ENCODE assay signal across 9 cellular contexts in genomic region chr2:204625135-204625534, GRCh38.
A peak's percentile ranks its signal among the peaks of the same experiment; 100 is the strongest.
DNase-seq lines count a peak whose midpoint lies in the region; TF ChIP-seq lines count a peak whose summit lies in the region.
"Had no signal": no experiment of that assay in that cellular context is flagged by ENCODE, and none has a peak within 500 bp of the region (broad histone marks: within the 10 kb centered on the region; RNA-seq: fewer than 3 reads in every experiment).

No MANE protein-coding gene starts in this region.

- no peak overlapping the region for H3K9ac ChIP-seq in mesendoderm (ENCODE audit: low read length)

- H3K4me2 ChIP-seq in mesendoderm (ENCODE audit: low read length) = no peak overlapping the region

- no peak overlapping the region for H3K27ac ChIP-seq in mesendoderm (ENCODE audit: low read depth, low read length)

- no peak overlapping the region for H3K4me3 ChIP-seq in mesendoderm (ENCODE audit: low read length)

- peak; percentile 71 for TF ChIP-seq CTCF in chondrocyte (IDR thresholded peaks at IDR 0.05)

- H3K36me3 ChIP-seq in mesendoderm (ENCODE audit: control insufficient read depth, insufficient read depth, low read length) = no peaks in the 10 kb centered on the region

- H3K4me1 ChIP-seq in mesendoderm (ENCODE audit: control insufficient read depth, low read depth, low read length) = no peaks in the 10 kb centered on the region

- TF ChIP-seq EP300 in Ishikawa (IDR thresholded peaks at IDR 0.05; ENCODE audit: borderline replicate concordance) = no peak

- no peak overlapping the region for H2AK5ac ChIP-seq in mesendoderm (ENCODE audit: low read length)

- H2BK15ac ChIP-seq in mesendoderm (replicated peaks; ENCODE audit: low read depth) = no peak overlapping the region

- no peak overlapping the region for H3K23ac ChIP-seq in mesendoderm (ENCODE audit: low read length)

- peak; percentile 58 for TF ChIP-seq RAD21 in Ishikawa (IDR thresholded peaks at IDR 0.05; ENCODE audit: low read depth)

- H3K79me1 ChIP-seq in mesendoderm (ENCODE audit: low read length) = no peaks in the 10 kb centered on the region

- H3K4me3 Mint-ChIP-seq in chondrocyte (ENCODE audit: unreplicated experiment) = no peak overlapping the region

- H4K8ac ChIP-seq in mesendoderm (ENCODE audit: low read depth, low read length) = no peak overlapping the region

- H3K27me3 Mint-ChIP-seq in chondrocyte (ENCODE audit: low read depth) = no peaks in the 10 kb centered on the region

- no peak overlapping the region for H3K4ac ChIP-seq in mesendoderm (ENCODE audit: low read depth, low read length)

- DNase-seq in DMS79 (lab: John Stamatoyannopoulos, UW) (peak; percentile 20), chondrocyte (ENCODE audit: low spot score) (no peak), mesendoderm (peak; percentile 13), SHP77 (lab: John Stamatoyannopoulos, UW) (no peak), mesenteric fat pad (ENCODE audit: low spot score) (no peak), NCI-H526 treated with DMSO at 0.1 percent for 48 hours (lab: John Stamatoyannopoulos, UW) (no peak)
- DNase-seq in stimulated activated CD4-positive, alpha-beta T cell treated with anti-CD3 and anti-CD28 coated beads, Interleukin-4, amount 100 ng/mL, for 4 hours = no peak
- DNase-seq: stimulated activated naive CD4-positive, alpha-beta T cell had no signal

- H3K9me3 Mint-ChIP-seq in chondrocyte (ENCODE audit: low read depth) = no peaks in the 10 kb centered on the region

- WGBS in mesendoderm (ENCODE audit: extremely low coverage, insufficient coverage, low lambda C conversion rate) = no CpG with 5 or more reads among the region's 2 CpGs

- no peak overlapping the region for H2BK5ac ChIP-seq in mesendoderm (ENCODE audit: low read length)

- no peak overlapping the region for H4K5ac ChIP-seq in mesendoderm (ENCODE audit: low read length)

- H3K18ac ChIP-seq in mesendoderm (ENCODE audit: low read length) = no peak overlapping the region

- peaks cover 1% of the 10 kb centered on the region for H3K36me3 Mint-ChIP-seq in chondrocyte (ENCODE audit: low read depth)

- H3K79me2 ChIP-seq in mesendoderm (ENCODE audit: control insufficient read depth, insufficient read depth, low read length) = no peaks in the 10 kb centered on the region

- no peak overlapping the region for H2BK120ac ChIP-seq in mesendoderm (ENCODE audit: low read depth, low read length)

- H3K56ac ChIP-seq in mesendoderm (ENCODE audit: low read length) = no peak overlapping the region

- H3K4me1 Mint-ChIP-seq in chondrocyte (ENCODE audit: low read depth) = peaks cover 22% of the 10 kb centered on the region

- no peaks in the 10 kb centered on the region for H3K27me3 ChIP-seq in mesendoderm (ENCODE audit: insufficient read depth, low read length, poor library complexity)

- no peak overlapping the region for H3K27ac Mint-ChIP-seq in chondrocyte (ENCODE audit: unreplicated experiment)

TF ChIP-seq in Ishikawa, 13 proteins besides CTCF, POLR2A, EP300 and RAD21:
- TF ChIP-seq TEAD4 (IDR thresholded peaks at IDR 0.05) (no peak), TAF1 (IDR thresholded peaks at IDR 0.05; ENCODE audit: low read depth) (no peak), ZBTB7A (IDR thresholded peaks at IDR 0.05; ENCODE audit: low read depth) (no peak), MAX (IDR thresholded peaks at IDR 0.05) (no peak), CEBPB (IDR thresholded peaks at IDR 0.05) (no peak)

Comparison
In these comparisons a context has a peak if more than half of its experiments do, and no peak if none do; other contexts are left out.
1. DNase-seq: peak in DMS79 (single experiment) and mesendoderm (single experiment); none in chondrocyte (single experiment), SHP77 (0 of 2), stimulated activated CD4-positive, alpha-beta T cell treated with anti-CD3 and anti-CD28 coated beads, Interleukin-4, amount 100 ng/mL, for 4 hours (0 of 2), mesenteric fat pad (single experiment) and NCI-H526 treated with DMSO at 0.1 percent for 48 hours (single experiment).